ENCODE assay signal across 11 cellular contexts in genomic region chr11:2771758-2772466, GRCh38.
DNase-seq lines count a peak whose midpoint lies in the region; ATAC-seq and TF ChIP-seq lines count a peak whose summit lies in the region.
"Had no signal": no experiment of that assay in that cellular context is flagged by ENCODE, and none has a peak within 500 bp of the region (broad histone marks: within the 10 kb centered on the region; RNA-seq: fewer than 3 reads in every experiment).

No MANE protein-coding gene starts in this region.

- H3K4me1 Mint-ChIP-seq in activated naive CD8-positive, alpha-beta T cell treated with anti-CD3 and anti-CD28 coated beads, Interleukin-2, amount 50 U/mL, for 24 hours = peaks cover 13% of the 10 kb centered on the region
- peaks cover 1% of the 10 kb centered on the region for H3K4me1 Mint-ChIP-seq in osteocyte (ENCODE audit: unreplicated experiment)

- TF ChIP-seq CTCF in IMR-90 (conservative IDR thresholded peaks at IDR 0.05; ENCODE audit: low read depth, low read length) = no peak
- TF ChIP-seq CTCF in osteocyte (IDR thresholded peaks at IDR 0.05) = no peak

- no peaks in the 10 kb centered on the region for H3K36me3 ChIP-seq in IMR-90 (ENCODE audit: control insufficient read depth, insufficient read depth, low read length)

- no peak overlapping the region for H2BK5ac ChIP-seq in IMR-90 (ENCODE audit: low read depth, low read length, poor library complexity, severe bottlenecking)

- no peak overlapping the region for H2BK15ac ChIP-seq in IMR-90 (ENCODE audit: low read depth, low read length)

- peaks cover 11% of the 10 kb centered on the region for H3K4me1 ChIP-seq in IMR-90 (ENCODE audit: control insufficient read depth, insufficient read depth, low read length)

- POLR2A ChIA-PET in IMR-90 (lab: Charles Lee; ENCODE audit: unreplicated experiment) = no interaction called here

- H3K9ac ChIP-seq in IMR-90 (ENCODE audit: low read depth, low read length) = no peak overlapping the region

- no peak overlapping the region for H2BK120ac ChIP-seq in IMR-90 (ENCODE audit: low read depth, low read length)

- H4K20me1 ChIP-seq in IMR-90 (ENCODE audit: insufficient read depth, low read length) = no peaks in the 10 kb centered on the region; the same call in 1 of the 2 replicates

- no peak overlapping the region for H3K56ac ChIP-seq in IMR-90 (ENCODE audit: extremely low read depth, insufficient read depth, low read length)

- no peak overlapping the region for H3K27ac Mint-ChIP-seq in activated naive CD8-positive, alpha-beta T cell treated with anti-CD3 and anti-CD28 coated beads, Interleukin-2, amount 50 U/mL, for 24 hours
- no peak overlapping the region for H3K27ac Mint-ChIP-seq in osteocyte (ENCODE audit: unreplicated experiment)
- H3K27ac Mint-ChIP-seq: stimulated activated naive B cell treated with anti-CD40 and anti-IgM and Interleukin-4, amounts not matched to agents 10 μg/mL and 1 μg/mL and 100 μg/mL, for 72 hours had no signal

- H3K4me3 ChIP-seq in IMR-90 (ENCODE audit: insufficient read depth, low read depth, low read length) = no peak overlapping the region

- H3K9me3 ChIP-seq in IMR-90 (ENCODE audit: control insufficient read depth, insufficient read depth, low read length) = no peaks in the 10 kb centered on the region

- BruUV-seq in IMR-90 (replicated peaks; lab: Mats Ljungman, UMichigan) = no TSS peak

- intact Hi-C loops in IMR-90 (cut with micrococcal nuclease) = no loop called here

- H4K5ac ChIP-seq in IMR-90 (ENCODE audit: low read depth, low read length) = no peak overlapping the region

- H4K8ac ChIP-seq in IMR-90 (ENCODE audit: low read depth in 2 of 2, low read length in 2 of 2) = no peak overlapping the region

- H3K27me3 ChIP-seq in IMR-90 (ENCODE audit: control insufficient read depth, insufficient read depth, low read length) = peaks cover 6% of the 10 kb centered on the region

- H2AK5ac ChIP-seq in IMR-90 (ENCODE audit: low read depth, low read length) = no peak overlapping the region

- peaks cover 5% of the 10 kb centered on the region for H3K27me3 Mint-ChIP-seq in activated naive CD8-positive, alpha-beta T cell treated with anti-CD3 and anti-CD28 coated beads, Interleukin-2, amount 50 U/mL, for 24 hours
- peaks cover 25% of the 10 kb centered on the region for H3K27me3 Mint-ChIP-seq in osteocyte (ENCODE audit: unreplicated experiment)

- peaks cover 13% of the 10 kb centered on the region; the same call in 1 of the 2 replicates for H3K9me1 ChIP-seq in IMR-90 (ENCODE audit: insufficient read depth, low read length)

- no peaks in the 10 kb centered on the region for H3K36me3 Mint-ChIP-seq in activated naive CD8-positive, alpha-beta T cell treated with anti-CD3 and anti-CD28 coated beads, Interleukin-2, amount 50 U/mL, for 24 hours (ENCODE audit: low read depth)
- H3K36me3 Mint-ChIP-seq in osteocyte (ENCODE audit: unreplicated experiment) = no peaks in the 10 kb centered on the region

- in situ Hi-C loops in IMR-90 (cut with MboI; ENCODE audit: low sequenced_read_pairs) = no loop called here

- CTCF ChIA-PET in IMR-90 (lab: Yijun Ruan, JAX) = no interaction called here

- H3K23ac ChIP-seq in IMR-90 (ENCODE audit: low read depth, low read length) = no peak overlapping the region

- dilution Hi-C loops in IMR-90 (cut with HindIII; ENCODE audit: low sequenced_read_pairs, unreplicated experiment) = no loop called here

- ATAC-seq in IMR-90 (ENCODE audit: low read depth) = no peak
- no peak for ATAC-seq in activated naive CD8-positive, alpha-beta T cell treated with anti-CD3 and anti-CD28 coated beads, Interleukin-2, amount 50 U/mL, for 24 hours

- no peak overlapping the region for H3K14ac ChIP-seq in IMR-90 (replicated peaks; ENCODE audit: low read depth, low read length)

- no peak overlapping the region for H4K91ac ChIP-seq in IMR-90 (ENCODE audit: insufficient read depth, low read depth, low read length)

- no peaks in the 10 kb centered on the region for H3K9me3 Mint-ChIP-seq in activated naive CD8-positive, alpha-beta T cell treated with anti-CD3 and anti-CD28 coated beads, Interleukin-2, amount 50 U/mL, for 24 hours
- no peaks in the 10 kb centered on the region for H3K9me3 Mint-ChIP-seq in osteocyte (ENCODE audit: unreplicated experiment)
- H3K9me3 Mint-ChIP-seq: stimulated activated naive B cell treated with anti-CD40 and anti-IgM and Interleukin-4, amounts not matched to agents 10 μg/mL and 1 μg/mL and 100 μg/mL, for 72 hours had no signal

- peak overlapping the region; percentile 26 for H2AFZ ChIP-seq in IMR-90 (replicated peaks; ENCODE audit: low read length, poor library complexity)

- peak overlapping the region; percentile 32 for H2AK9ac ChIP-seq in IMR-90 (replicated peaks; ENCODE audit: low read depth, low read length, poor library complexity)

- no peak for TF ChIP-seq RAD21 in IMR-90 (IDR thresholded peaks at IDR 0.05; ENCODE audit: low read length)

- H3K4ac ChIP-seq in IMR-90 (ENCODE audit: low read depth, low read length) = no peak overlapping the region

- no peaks in the 10 kb centered on the region for H3K79me1 ChIP-seq in IMR-90 (ENCODE audit: low read depth in 1 of 2, low read length in 2 of 2)

- 70% methylated on average over 2 of the region's 12 CpGs; no CpG with 5 or more reads in 1 of the 2 experiments for whole genome bisulfite sequencing in IMR-90 (ENCODE audit: extremely low coverage in 2 of 2, insufficient read length in 1 of 2), 2 experiments

- TF ChIP-seq POLR2A in IMR-90 (IDR thresholded peaks at IDR 0.05; ENCODE audit: low read depth, low read length) = no peak

- H3K4me3 Mint-ChIP-seq in activated naive CD8-positive, alpha-beta T cell treated with anti-CD3 and anti-CD28 coated beads, Interleukin-2, amount 50 U/mL, for 24 hours = no peak overlapping the region
- no peak overlapping the region for H3K4me3 Mint-ChIP-seq in osteocyte (ENCODE audit: unreplicated experiment)
- H3K4me3 Mint-ChIP-seq: stimulated activated naive B cell treated with anti-CD40 and anti-IgM and Interleukin-4, amounts not matched to agents 10 μg/mL and 1 μg/mL and 100 μg/mL, for 72 hours had no signal

- H3K18ac ChIP-seq in IMR-90 (ENCODE audit: low read depth, low read length) = no peak overlapping the region

- no peak overlapping the region for H3K4me2 ChIP-seq in IMR-90 (ENCODE audit: low read depth, low read length)

- no peak overlapping the region for H2BK20ac ChIP-seq in IMR-90 (ENCODE audit: low read depth, low read length)

- H3K27ac ChIP-seq in IMR-90 (ENCODE audit: insufficient read depth, low read length) = no peak overlapping the region

- peak; percentile 5 for DNase-seq in activated CD4-positive, alpha-beta T cell treated with anti-CD3 and anti-CD28 coated beads for 1 hour
- DNase-seq in activated CD4-positive, alpha-beta T cell treated with anti-CD3 and anti-CD28 coated beads, Interleukin-2, amount 50 U/mL, for 4 hours = no peak
- DNase-seq in IMR-90 = no peak
- DNase-seq in activated naive CD8-positive, alpha-beta T cell treated with anti-CD3 and anti-CD28 coated beads, Interleukin-2, amount 50 U/mL, for 24 hours = peak; percentile 0
- peak; percentile 80 for DNase-seq in osteocyte (ENCODE audit: extremely low spot score, unreplicated experiment)
- no peak for DNase-seq in DMS79 treated with DMSO at 0.1 percent for 48 hours (lab: John Stamatoyannopoulos, UW)
- no peak for DNase-seq in NCI-H2227 treated with DMSO at 0.1 percent for 48 hours (lab: John Stamatoyannopoulos, UW)
- no peak for DNase-seq in A172 (ENCODE audit: low spot score)
- DNase-seq: NCI-H2081 treated with DMSO at 0.1 percent for 48 hours; SIG-M5; stimulated activated naive B cell treated with anti-CD40 and anti-IgM and Interleukin-4, amounts not matched to agents 10 μg/mL and 1 μg/mL and 100 μg/mL, for 72 hours had no signal

TF ChIP-seq in IMR-90, 13 proteins besides CTCF, POLR2A, EP300 and RAD21:
- no peak for TF ChIP-seq MAFK (IDR thresholded peaks at IDR 0.05; ENCODE audit: low read depth, low read length)
- no peak for TF ChIP-seq FOS (IDR thresholded peaks at IDR 0.05; ENCODE audit: low read depth, low read length)
- TF ChIP-seq RFX5 (IDR thresholded peaks at IDR 0.05; ENCODE audit: low read depth, low read length) = no peak
- no peak for TF ChIP-seq ELK1 (IDR thresholded peaks at IDR 0.05; ENCODE audit: borderline replicate concordance, low read depth, low read length)
- TF ChIP-seq MXI1 (IDR thresholded peaks at IDR 0.05; ENCODE audit: borderline replicate concordance, low read depth, low read length) = no peak
- TF ChIP-seq BHLHE40 (IDR thresholded peaks at IDR 0.05; ENCODE audit: low read depth, low read length) = no peak
TF ChIP-seq in IMR-90: peak in this region for 0.

Comparison
In these comparisons a context has a peak if more than half of its experiments do, and no peak if none do; other contexts are left out.
1. DNase-seq: peak in activated CD4-positive, alpha-beta T cell treated with anti-CD3 and anti-CD28 coated beads for 1 hour (single experiment), activated naive CD8-positive, alpha-beta T cell treated with anti-CD3 and anti-CD28 coated beads, Interleukin-2, amount 50 U/mL, for 24 hours (single experiment) and osteocyte (single experiment); none in activated CD4-positive, alpha-beta T cell treated with anti-CD3 and anti-CD28 coated beads, Interleukin-2, amount 50 U/mL, for 4 hours (0 of 2), IMR-90 (single experiment), DMS79 treated with DMSO at 0.1 percent for 48 hours (single experiment), NCI-H2227 treated with DMSO at 0.1 percent for 48 hours (single experiment) and A172 (single experiment).